Comparison of ENCODE assay signal across 6 cellular contexts in genomic region chr3:175807175-175807574, GRCh38.
"Had no signal": no experiment of that assay in that cellular context is flagged by ENCODE, and none has a peak within 500 bp of the region (broad histone marks: within the 10 kb centered on the region; RNA-seq: fewer than 3 reads in every experiment).

No MANE protein-coding gene starts in this region.

- H3K9ac ChIP-seq: KMS-11 had no signal

- H3K4me2 ChIP-seq: KMS-11 had no signal

- H3K27ac ChIP-seq: HL-60, KMS-11 had no signal

- FAIRE-seq: HTR-8/SVneo had no signal

- DNase-seq: Karpas-422, KBM-7, KG1 had no signal
